ENCODE assay signal across 13 cellular contexts in the genomic region with DNA sequence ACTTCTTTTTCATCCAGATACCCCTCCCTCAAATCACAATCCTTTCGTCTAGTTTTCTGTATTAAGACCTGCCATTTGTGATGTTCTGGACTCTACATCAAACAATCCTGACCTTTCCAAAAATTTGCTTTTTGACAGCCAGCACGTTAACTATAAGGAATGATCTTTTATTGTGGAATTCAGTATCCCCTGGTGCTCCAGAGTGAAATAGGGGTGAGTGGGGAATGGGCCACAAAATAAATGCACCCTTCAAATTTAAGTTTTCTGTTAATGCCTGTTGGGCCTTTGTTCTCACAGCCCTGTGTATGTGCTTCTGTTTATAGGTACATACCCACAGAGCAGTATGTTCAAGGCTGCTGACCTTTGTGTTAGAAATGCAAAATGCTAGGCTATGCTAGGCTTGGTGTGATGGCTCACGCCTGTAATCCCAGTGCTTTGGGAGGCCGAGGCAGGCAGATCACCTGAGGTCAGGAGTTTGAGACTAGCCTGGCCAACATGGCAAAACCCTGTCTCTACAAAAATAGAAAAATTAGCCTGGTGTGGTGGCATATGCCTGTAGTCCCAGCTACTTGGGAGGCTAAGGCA.
"Had no signal": no experiment of that assay in that cellular context is flagged by ENCODE, and none has a peak within 500 bp of the region (broad histone marks: within the 10 kb centered on the region; RNA-seq: fewer than 3 reads in every experiment).

No MANE protein-coding gene starts in this region.

- H3K9me3 Mint-ChIP-seq: brain; central memory CD8-positive, alpha-beta T cell had no signal

- H3K27me3 Mint-ChIP-seq: brain; central memory CD8-positive, alpha-beta T cell had no signal

- H3K27ac ChIP-seq: adrenal gland, parathyroid adenoma, skin epidermis, thyroid gland had no signal

- H3K4me3 ChIP-seq: adrenal gland, skin epidermis, thyroid gland had no signal

- H3K27me3 ChIP-seq: adrenal gland, thyroid gland had no signal

- H3K4me1 Mint-ChIP-seq: brain had no signal

- H3K9me3 ChIP-seq: adrenal gland, thyroid gland had no signal

- H3K9ac ChIP-seq: parathyroid adenoma had no signal

- DNase-seq: activated CD4-positive, alpha-beta T cell treated with anti-CD3 and anti-CD28 coated beads, Interleukin-2, amount 50 U/mL, for 48 hours; activated naive CD4-positive, alpha-beta T cell treated with Interleukin-2 at 50 U/mL for 16 hours; adrenal gland; cortex of kidney; effector CD8-positive, alpha-beta T cell; kidney; left ventricle myocardium superior; stimulated activated CD4-positive, alpha-beta T cell treated with anti-CD3 and anti-CD28 coated beads, Interleukin-4, amount 100 ng/mL, for 4 hours; thyroid gland had no signal

- H3K4me1 ChIP-seq: adrenal gland, thyroid gland had no signal

- FAIRE-seq: kidney had no signal

- ATAC-seq: left ventricle myocardium superior had no signal

- H3K4me3 Mint-ChIP-seq: brain; central memory CD8-positive, alpha-beta T cell had no signal
